In the genomic region with DNA sequence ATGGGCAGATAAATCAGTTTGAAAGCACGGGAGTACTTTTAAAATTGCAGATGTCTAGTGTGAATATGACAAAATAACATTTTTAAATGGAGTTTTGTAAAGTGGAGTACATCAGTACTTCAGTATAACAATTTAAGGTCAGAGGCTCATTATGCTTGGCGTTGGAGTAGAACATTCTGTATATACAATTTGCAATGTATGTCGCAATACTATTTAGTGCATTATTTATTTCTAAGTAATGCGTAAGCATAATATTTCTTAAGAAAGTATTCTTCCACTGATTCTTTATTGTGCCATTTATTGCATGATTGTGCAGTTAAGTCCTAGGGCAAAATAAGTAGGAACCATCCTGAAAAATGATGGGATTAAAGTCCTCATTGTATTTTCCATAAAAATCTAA, we compare ENCODE assay signal across 8 cellular contexts.
"Had no signal": no experiment of that assay in that cellular context is flagged by ENCODE, and none has a peak within 500 bp of the region (broad histone marks: within the 10 kb centered on the region; RNA-seq: fewer than 3 reads in every experiment).

No MANE protein-coding gene starts in this region.

- DNase-seq: H7, HFFc6, Kasumi-1, KG1 had no signal

- H3K9me3 ChIP-seq: HAP-1 had no signal

- H3K36me3 ChIP-seq: HAP-1 had no signal

- H3K4me1 ChIP-seq: HAP-1 had no signal

- H3K4me2 ChIP-seq: GM23338 had no signal

- H2AFZ ChIP-seq: GM23338 had no signal

- H3K4me3 ChIP-seq: GM23338, HAP-1 had no signal

- ATAC-seq: GM23338, HCT116 had no signal

- H3K27ac ChIP-seq: HL-60 had no signal
